In the genomic region with DNA sequence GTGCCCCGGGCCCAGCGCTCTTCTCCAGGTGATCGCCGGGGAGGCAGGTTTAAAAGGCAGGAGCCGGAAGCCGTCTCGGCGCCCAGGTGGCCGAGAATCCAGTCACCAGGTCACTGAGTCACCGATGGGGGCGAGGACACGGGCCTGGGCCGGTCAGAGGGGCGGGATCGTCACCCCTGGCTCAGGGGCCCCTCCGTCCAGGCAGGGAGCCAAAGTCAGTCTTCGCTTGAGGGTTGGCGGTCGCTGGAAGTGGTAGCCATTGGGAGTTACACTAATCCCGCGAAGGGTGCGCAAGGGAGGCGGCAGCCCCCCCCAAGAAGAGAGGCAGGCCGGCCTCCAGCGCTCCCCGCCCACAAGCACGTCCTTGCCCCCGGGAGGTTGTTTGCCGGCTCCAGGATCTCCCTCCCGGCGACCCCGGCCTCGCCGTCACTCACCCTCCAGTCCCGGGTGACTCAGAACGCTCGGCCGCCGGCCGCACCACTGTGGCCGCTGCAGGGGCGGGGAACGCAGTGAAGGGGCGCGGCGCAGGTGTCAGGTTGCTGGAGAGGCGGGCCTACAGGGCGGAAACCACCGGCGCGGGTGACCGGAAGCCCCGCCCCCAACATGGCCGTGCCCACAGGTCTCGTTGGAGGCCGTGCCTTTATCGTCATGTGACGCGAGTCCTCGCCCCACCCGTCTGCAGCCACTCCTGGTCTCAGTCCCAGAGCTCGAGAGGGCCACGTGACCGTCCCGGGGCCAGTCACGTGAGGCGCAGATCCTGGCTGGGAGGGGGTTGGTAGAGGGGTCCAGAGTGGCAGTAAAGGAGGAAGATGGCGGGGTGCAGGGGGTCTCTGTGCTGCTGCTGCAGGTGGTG, we compare ENCODE assay signal across 1 cellular context.
TF ChIP-seq lines count a peak whose summit lies in the region.

A gene with protein sequence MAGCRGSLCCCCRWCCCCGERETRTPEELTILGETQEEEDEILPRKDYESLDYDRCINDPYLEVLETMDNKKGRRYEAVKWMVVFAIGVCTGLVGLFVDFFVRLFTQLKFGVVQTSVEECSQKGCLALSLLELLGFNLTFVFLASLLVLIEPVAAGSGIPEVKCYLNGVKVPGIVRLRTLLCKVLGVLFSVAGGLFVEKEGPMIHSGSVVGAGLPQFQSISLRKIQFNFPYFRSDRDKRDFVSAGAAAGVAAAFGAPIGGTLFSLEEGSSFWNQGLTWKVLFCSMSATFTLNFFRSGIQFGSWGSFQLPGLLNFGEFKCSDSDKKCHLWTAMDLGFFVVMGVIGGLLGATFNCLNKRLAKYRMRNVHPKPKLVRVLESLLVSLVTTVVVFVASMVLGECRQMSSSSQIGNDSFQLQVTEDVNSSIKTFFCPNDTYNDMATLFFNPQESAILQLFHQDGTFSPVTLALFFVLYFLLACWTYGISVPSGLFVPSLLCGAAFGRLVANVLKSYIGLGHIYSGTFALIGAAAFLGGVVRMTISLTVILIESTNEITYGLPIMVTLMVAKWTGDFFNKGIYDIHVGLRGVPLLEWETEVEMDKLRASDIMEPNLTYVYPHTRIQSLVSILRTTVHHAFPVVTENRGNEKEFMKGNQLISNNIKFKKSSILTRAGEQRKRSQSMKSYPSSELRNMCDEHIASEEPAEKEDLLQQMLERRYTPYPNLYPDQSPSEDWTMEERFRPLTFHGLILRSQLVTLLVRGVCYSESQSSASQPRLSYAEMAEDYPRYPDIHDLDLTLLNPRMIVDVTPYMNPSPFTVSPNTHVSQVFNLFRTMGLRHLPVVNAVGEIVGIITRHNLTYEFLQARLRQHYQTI (plus strand): TSS at position 738 of the 853 bp plus-strand sequence. CDS start 72 bp downstream, at position 810.
TSS of gene MTHFR (minus strand) at position 511 of the 853 bp plus-strand sequence. CDS start 2,848 bp downstream, outside the sequence.

TF ChIP-seq in A549, 52 proteins besides CTCF, POLR2A, EP300 and RAD21 (continued from another document):
- TF ChIP-seq, protein P1, sequence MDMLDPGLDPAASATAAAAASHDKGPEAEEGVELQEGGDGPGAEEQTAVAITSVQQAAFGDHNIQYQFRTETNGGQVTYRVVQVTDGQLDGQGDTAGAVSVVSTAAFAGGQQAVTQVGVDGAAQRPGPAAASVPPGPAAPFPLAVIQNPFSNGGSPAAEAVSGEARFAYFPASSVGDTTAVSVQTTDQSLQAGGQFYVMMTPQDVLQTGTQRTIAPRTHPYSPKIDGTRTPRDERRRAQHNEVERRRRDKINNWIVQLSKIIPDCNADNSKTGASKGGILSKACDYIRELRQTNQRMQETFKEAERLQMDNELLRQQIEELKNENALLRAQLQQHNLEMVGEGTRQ (IDR thresholded peaks at IDR 0.05): peak; percentile 100
